20 cellular contexts compared by ENCODE assay signal in genomic region chr18:22470141-22470510, GRCh38. TPM values are rescaled to one million over a fixed set of nuclear protein-coding genes. Genes with fewer than 3 reads are reported as not detected.
A peak's percentile ranks its signal among the peaks of the same experiment; 100 is the strongest.
DNase-seq lines count a peak whose midpoint lies in the region; ATAC-seq and TF ChIP-seq lines count a peak whose summit lies in the region.
"Had no signal": no experiment of that assay in that cellular context is flagged by ENCODE, and none has a peak within 500 bp of the region (broad histone marks: within the 10 kb centered on the region; RNA-seq: fewer than 3 reads in every experiment).

No MANE protein-coding gene starts in this region.

- TF ChIP-seq CTCF in ascending aorta (IDR thresholded peaks at IDR 0.05) (no peak), gastroesophageal sphincter (IDR thresholded peaks at IDR 0.05) (no peak), smooth muscle cell (IDR thresholded peaks at IDR 0.05; ENCODE audit: borderline replicate concordance, insufficient read depth, poor library complexity, severe bottlenecking) (no peak)

- H3F3A ChIP-seq in GM23248 (ENCODE audit: insufficient read depth) (peaks cover 47% of the 10 kb centered on the region), smooth muscle cell (ENCODE audit: low read depth) (peaks cover 21% of the 10 kb centered on the region)

- H3K9ac ChIP-seq in GM23248: no peak overlapping the region
- H3K9ac ChIP-seq in smooth muscle cell (ENCODE audit: low read depth): peak overlapping the region; percentile 88

- WGBS in GM23248 (ENCODE audit: low coverage in 1 of 2, low lambda C conversion rate in 2 of 2, missing lambda C conversion rate in 2 of 2), 2 experiments: 91 to 92% methylated on average over 2 of the region's 2 CpGs
- 24 to 40% methylated on average over 1 to 2 of the region's 2 CpGs for WGBS in gastroesophageal sphincter (ENCODE audit: low coverage in 1 of 2), 2 donors
- WGBS in smooth muscle cell (ENCODE audit: low lambda C conversion rate): 15% methylated on average over 2 of the region's 2 CpGs

- H3K4me1 ChIP-seq in GM23248 (ENCODE audit: insufficient read depth): peaks cover 43% of the 10 kb centered on the region
- peaks cover 23 to 34% of the 10 kb centered on the region in 2 donors for H3K4me1 ChIP-seq in ascending aorta
- H3K4me1 ChIP-seq in gastroesophageal sphincter: peaks cover 7 to 61% (median 31%) of the 10 kb centered on the region in 3 donors
- H3K4me1 ChIP-seq in smooth muscle cell (ENCODE audit: low read depth): peaks cover 17% of the 10 kb centered on the region

- DNase-seq in GM23248 (no peak), ascending aorta (ENCODE audit: low spot score in 2 of 2) (no peak), smooth muscle cell (lab: John Stamatoyannopoulos, UW; ENCODE audit: unreplicated experiment) (no peak), COR-L47 (lab: John Stamatoyannopoulos, UW) (no peak), DMS 273 (lab: John Stamatoyannopoulos, UW; ENCODE audit: unreplicated experiment) (no peak)
- DNase-seq: activated CD4-positive, alpha-beta T cell treated with anti-CD3 and anti-CD28 coated beads, Interleukin-2, amount 10 ng/mL, durations not matched to agents 24 days and 14 days; activated naive CD8-positive, alpha-beta T cell treated with anti-CD3 and anti-CD28 coated beads, Interleukin-2, amount 10 ng/mL, durations not matched to agents 7 days and 5 days; cortex of kidney; DND-41; esophagus squamous epithelium; NCI-H1048; NCI-H2171; stimulated activated CD4-positive, alpha-beta T cell treated with anti-CD3 and anti-CD28 coated beads, Interleukin-4, amount 100 ng/mL, for 24 hours had no signal

- no peak overlapping the region for H3K4me2 ChIP-seq in GM23248 (ENCODE audit: unreplicated experiment)
- H3K4me2 ChIP-seq in smooth muscle cell: peak overlapping the region; percentile 47

- no peaks in the 10 kb centered on the region for H3K36me3 ChIP-seq in GM23248 (ENCODE audit: low read depth)
- H3K36me3 ChIP-seq in ascending aorta: no peaks in the 10 kb centered on the region
- no peaks in the 10 kb centered on the region for H3K36me3 ChIP-seq in gastroesophageal sphincter
- H3K36me3 ChIP-seq in smooth muscle cell (ENCODE audit: low read depth): no peaks in the 10 kb centered on the region
- H3K36me3 ChIP-seq: esophagus squamous epithelium had no signal

- H3K79me2 ChIP-seq in GM23248 (ENCODE audit: insufficient read depth) (no peaks in the 10 kb centered on the region), smooth muscle cell (ENCODE audit: low read depth) (no peaks in the 10 kb centered on the region)

- H2AFZ ChIP-seq in GM23248 (peak overlapping the region; percentile 22; the same call in 1 of the 2 replicates), smooth muscle cell (ENCODE audit: low read depth) (peak overlapping the region; percentile 8)

- intact Hi-C loops in ascending aorta (cut with DNase I): loop anchor here (1.0 to 2.0 kb wide), 3 partner anchors 19 to 301 kb away; partner anchors contain the start of gene GATA6

- no peaks in the 10 kb centered on the region for H3K9me2 ChIP-seq in GM23248 (ENCODE audit: insufficient read depth)

- ATAC-seq in gastroesophageal sphincter (no peak), HG03521 (IDR thresholded peaks at IDR 0.05; ENCODE audit: unreplicated experiment) (no peak), GM21360 (IDR thresholded peaks at IDR 0.05; ENCODE audit: unreplicated experiment) (no peak)
- ATAC-seq: natural killer cell treated with Interleukin-12 subunit alpha and Interleukin-12 subunit beta and Interleukin-15 and Interleukin-18, amount 100 ng/mL, for 72 hours had no signal

- H3K27ac ChIP-seq in GM23248 (no peak overlapping the region), ascending aorta (peak overlapping the region; percentile 76 to 80), gastroesophageal sphincter (peak overlapping the region; percentile 51 to 76 (median 69)), smooth muscle cell (ENCODE audit: low read depth) (peak overlapping the region; percentile 99)

- TF ChIP-seq POLR2A in gastroesophageal sphincter (IDR thresholded peaks at IDR 0.05): no peak

- H3K4me3 ChIP-seq in GM23248 (no peak overlapping the region), ascending aorta (peak overlapping the region in 1 of 2 donors; percentile 38), gastroesophageal sphincter (no peak overlapping the region), smooth muscle cell (no peak overlapping the region)
- H3K4me3 ChIP-seq: esophagus squamous epithelium had no signal

- H3K9me3 ChIP-seq in GM23248 (ENCODE audit: low read depth) (no peaks in the 10 kb centered on the region), ascending aorta (peaks cover 9% of the 10 kb centered on the region in 2 donors), gastroesophageal sphincter (no peaks in the 10 kb centered on the region), smooth muscle cell (replicated peaks; ENCODE audit: low read depth) (no peaks in the 10 kb centered on the region)
- H3K9me3 ChIP-seq: esophagus squamous epithelium had no signal

- H3K27me3 ChIP-seq in GM23248 (replicated peaks; ENCODE audit: insufficient read depth) (no peaks in the 10 kb centered on the region), ascending aorta (no peaks in the 10 kb centered on the region), gastroesophageal sphincter (no peaks in the 10 kb centered on the region), smooth muscle cell (ENCODE audit: low read depth) (no peaks in the 10 kb centered on the region)
- H3K27me3 ChIP-seq: esophagus squamous epithelium had no signal

- H4K20me1 ChIP-seq in GM23248 (ENCODE audit: insufficient read depth) (no peaks in the 10 kb centered on the region), smooth muscle cell (ENCODE audit: low read depth) (no peaks in the 10 kb centered on the region)

- in situ Hi-C loops in GM23248 (cut with MboI): no loop called here

- TF ChIP-seq EP300 in gastroesophageal sphincter (IDR thresholded peaks at IDR 0.05): no peak

RNA-seq across cellular contexts. Expression of gene CTAGE1, which starts 52.4 kb away (rescaled TPM):
- 0.11 TPM in 1 of 2 replicates, not detected in the other for total RNA-seq in GM23248 (2014; rRNA removed; shearing (Covaris generic))
- 0.06 TPM in 1 of 2 replicates, not detected in the other for polyA plus RNA-seq in GM23248 (2016; fragmentation: Nextera tagmentation; extraction: Ambion mirVana)
- not detected for total RNA-seq in ascending aorta
- total RNA-seq in gastroesophageal sphincter: not detected
- total RNA-seq in smooth muscle cell: not detected in 2 replicates
- polyA plus RNA-seq in smooth muscle cell: not detected in 2 replicates
- total RNA-seq: activated CD4-positive, alpha-beta T cell treated with anti-CD3 and anti-CD28 coated beads, Interleukin-2, amount 10 ng/mL, durations not matched to agents 24 days and 14 days; activated naive CD8-positive, alpha-beta T cell treated with anti-CD3 and anti-CD28 coated beads, Interleukin-2, amount 10 ng/mL, durations not matched to agents 7 days and 5 days; esophagus squamous epithelium; H1; left lobe of liver; natural killer cell treated with Interleukin-12 subunit alpha and Interleukin-12 subunit beta and Interleukin-15 and Interleukin-18, amount 100 ng/mL, for 72 hours had no signal
- polyA plus RNA-seq: BJ, H1 had no signal
